In genomic region chr12:56041579-56042429, GRCh38 we compare ENCODE assay signal across 8 cellular contexts. TPM values are rescaled to one million over a fixed set of nuclear protein-coding genes. Genes with fewer than 3 reads are reported as not detected.
DNase-seq lines count a peak whose midpoint lies in the region; ATAC-seq and TF ChIP-seq lines count a peak whose summit lies in the region.

Gene RPS26, plus strand, starts transcription at chr12:56041918. Its CDS starts 249 bp downstream, at chr12:56042167.

- peak; percentile 99 for DNase-seq in AG09309 (ENCODE audit: low read depth)
- peak; percentile 98 for DNase-seq in NCI-H2227 treated with DMSO at 0.1 percent for 48 hours (lab: John Stamatoyannopoulos, UW)
- peak; percentile 92 for DNase-seq in WTC11 (ENCODE audit: low spot score)
- peak; percentile 100 for DNase-seq in cardiac fibroblast (ENCODE audit: low read depth in 2 of 2)
- DNase-seq in immature natural killer cell: peak; percentile 94 to 97 (median 94)
- peak; percentile 99 for DNase-seq in smooth muscle cell of the brain vasculature (ENCODE audit: low read depth, low spot score)

- POLR2A ChIA-PET in WTC11 (lab: Charles Lee): no interaction called here

- peaks cover 58% of the 10 kb centered on the region for H3K4me1 Mint-ChIP-seq in WTC11
- H3K4me1 Mint-ChIP-seq in immature natural killer cell: peaks cover 37 to 41% of the 10 kb centered on the region in 2 donors

- peak; percentile 94 for ATAC-seq in GM18909 (IDR thresholded peaks at IDR 0.05; ENCODE audit: poor library complexity, unreplicated experiment)
- ATAC-seq in HG03175 (IDR thresholded peaks at IDR 0.05; ENCODE audit: unreplicated experiment): peak; percentile 95
- peak; percentile 89 for ATAC-seq in WTC11

- H3K4me3 Mint-ChIP-seq in WTC11: peak within 1 kb of the TSS; percentile 100
- H3K4me3 Mint-ChIP-seq in immature natural killer cell: peak within 1 kb of the TSS; percentile 96 to 99 (median 97)

- H3K4me3 ChIP-seq in AG09309 (ENCODE audit: control insufficient read depth, low read depth, low read length) (peak within 1 kb of the TSS; percentile 98), cardiac fibroblast (replicated peaks in 1 of 2; ENCODE audit: low read depth in 2 of 2, low read length in 2 of 2) (peak within 1 kb of the TSS; percentile 85 to 94)

- H3K27ac Mint-ChIP-seq in WTC11 (peak within 1 kb of the TSS; percentile 99), immature natural killer cell (peak within 1 kb of the TSS; percentile 93 to 99 (median 98))

- H3K27me3 Mint-ChIP-seq in WTC11 (ENCODE audit: low read depth) (no peaks in the 10 kb centered on the region), immature natural killer cell (ENCODE audit: low read depth in 3 of 3) (peaks cover 7 to 14% (median 10%) of the 10 kb centered on the region in 3 donors)

- TF ChIP-seq CTCF in AG09309 (IDR thresholded peaks at IDR 0.05; ENCODE audit: control insufficient read depth, insufficient read depth, low read depth, low read length, missing control alignments): peak; percentile 44
- TF ChIP-seq CTCF in WTC11 (IDR thresholded peaks at IDR 0.05): no peak
- TF ChIP-seq CTCF in cardiac fibroblast (IDR thresholded peaks at IDR 0.05; ENCODE audit: low read depth, low read length): peak; percentile 39

- peaks cover 34% of the 10 kb centered on the region for H3K36me3 Mint-ChIP-seq in WTC11
- H3K36me3 Mint-ChIP-seq in immature natural killer cell: peaks cover 0 to 16% (median 4%) of the 10 kb centered on the region in 3 donors

- H3K9me3 Mint-ChIP-seq in WTC11 (no peaks in the 10 kb centered on the region), immature natural killer cell (no peaks in the 10 kb centered on the region)

- CTCF ChIA-PET in WTC11 (lab: Charles Lee): interaction anchor here (1.3 kb wide), 1 partner anchor 44 kb away, joined by 3 read pairs; no protein-coding TSS in a partner anchor

TF ChIP-seq in WTC11, 78 proteins besides CTCF, POLR2A, EP300 and RAD21 (continues in another document):
- TF ChIP-seq SOX15 (CRISPR knock-in tag; IDR thresholded peaks at IDR 0.05) (no peak), TCF7 (CRISPR knock-in tag; IDR thresholded peaks at IDR 0.05; ENCODE audit: low read depth) (no peak), PRRX2 (CRISPR knock-in tag; IDR thresholded peaks at IDR 0.05) (no peak), CREB1 (CRISPR knock-in tag; IDR thresholded peaks at IDR 0.05) (no peak), ZNF219 (CRISPR knock-in tag; IDR thresholded peaks at IDR 0.05; ENCODE audit: borderline replicate concordance) (no peak), MAX (CRISPR knock-in tag; IDR thresholded peaks at IDR 0.05) (peak; percentile 75; the same call in 1 of the 2 replicates), JUN (CRISPR knock-in tag; IDR thresholded peaks at IDR 0.05) (peak; percentile 51), TEAD1 (CRISPR knock-in tag; IDR thresholded peaks at IDR 0.05) (peak; percentile 78), NFYB (CRISPR knock-in tag; conservative IDR thresholded peaks at IDR 0.05; ENCODE audit: low read depth) (no peak), ZNF512 (CRISPR knock-in tag; IDR thresholded peaks at IDR 0.05; ENCODE audit: borderline replicate concordance) (no peak), FOXK1 (CRISPR knock-in tag; IDR thresholded peaks at IDR 0.05) (peak; percentile 78; the same call in 1 of the 2 replicates), CBFB (CRISPR knock-in tag; IDR thresholded peaks at IDR 0.05; ENCODE audit: low read depth) (peak; percentile 44; the same call in 1 of the 2 replicates), NFATC4 (CRISPR knock-in tag; IDR thresholded peaks at IDR 0.05) (no peak), GTF2I (CRISPR knock-in tag; conservative IDR thresholded peaks at IDR 0.05) (no peak), JAZF1 (CRISPR knock-in tag; IDR thresholded peaks at IDR 0.05) (no peak), ERG (CRISPR knock-in tag; IDR thresholded peaks at IDR 0.05) (no peak), HMGA2 (CRISPR knock-in tag; IDR thresholded peaks at IDR 0.05) (peak; percentile 26; the same call in 1 of the 2 replicates), ZNF263 (CRISPR knock-in tag; IDR thresholded peaks at IDR 0.05; ENCODE audit: low read depth) (no peak), GRHL2 (CRISPR knock-in tag; IDR thresholded peaks at IDR 0.05; ENCODE audit: insufficient replicate concordance, severe bottlenecking) (no peak)
- TF ChIP-seq, protein P1, sequence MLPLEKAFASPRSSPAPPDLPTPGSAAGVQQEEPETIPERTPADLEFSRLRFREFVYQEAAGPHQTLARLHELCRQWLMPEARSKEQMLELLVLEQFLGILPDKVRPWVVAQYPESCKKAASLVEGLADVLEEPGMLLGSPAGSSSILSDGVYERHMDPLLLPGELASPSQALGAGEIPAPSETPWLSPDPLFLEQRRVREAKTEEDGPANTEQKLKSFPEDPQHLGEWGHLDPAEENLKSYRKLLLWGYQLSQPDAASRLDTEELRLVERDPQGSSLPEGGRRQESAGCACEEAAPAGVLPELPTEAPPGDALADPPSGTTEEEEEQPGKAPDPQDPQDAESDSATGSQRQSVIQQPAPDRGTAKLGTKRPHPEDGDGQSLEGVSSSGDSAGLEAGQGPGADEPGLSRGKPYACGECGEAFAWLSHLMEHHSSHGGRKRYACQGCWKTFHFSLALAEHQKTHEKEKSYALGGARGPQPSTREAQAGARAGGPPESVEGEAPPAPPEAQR (CRISPR knock-in tag; IDR thresholded peaks at IDR 0.05): no peak
- TF ChIP-seq, protein P2, sequence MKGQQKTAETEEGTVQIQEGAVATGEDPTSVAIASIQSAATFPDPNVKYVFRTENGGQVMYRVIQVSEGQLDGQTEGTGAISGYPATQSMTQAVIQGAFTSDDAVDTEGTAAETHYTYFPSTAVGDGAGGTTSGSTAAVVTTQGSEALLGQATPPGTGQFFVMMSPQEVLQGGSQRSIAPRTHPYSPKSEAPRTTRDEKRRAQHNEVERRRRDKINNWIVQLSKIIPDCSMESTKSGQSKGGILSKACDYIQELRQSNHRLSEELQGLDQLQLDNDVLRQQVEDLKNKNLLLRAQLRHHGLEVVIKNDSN (CRISPR knock-in tag; IDR thresholded peaks at IDR 0.05): peak; percentile 61
- TF ChIP-seq, protein P3, sequence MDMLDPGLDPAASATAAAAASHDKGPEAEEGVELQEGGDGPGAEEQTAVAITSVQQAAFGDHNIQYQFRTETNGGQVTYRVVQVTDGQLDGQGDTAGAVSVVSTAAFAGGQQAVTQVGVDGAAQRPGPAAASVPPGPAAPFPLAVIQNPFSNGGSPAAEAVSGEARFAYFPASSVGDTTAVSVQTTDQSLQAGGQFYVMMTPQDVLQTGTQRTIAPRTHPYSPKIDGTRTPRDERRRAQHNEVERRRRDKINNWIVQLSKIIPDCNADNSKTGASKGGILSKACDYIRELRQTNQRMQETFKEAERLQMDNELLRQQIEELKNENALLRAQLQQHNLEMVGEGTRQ (CRISPR knock-in tag; IDR thresholded peaks at IDR 0.05): no peak
- TF ChIP-seq, protein P4, sequence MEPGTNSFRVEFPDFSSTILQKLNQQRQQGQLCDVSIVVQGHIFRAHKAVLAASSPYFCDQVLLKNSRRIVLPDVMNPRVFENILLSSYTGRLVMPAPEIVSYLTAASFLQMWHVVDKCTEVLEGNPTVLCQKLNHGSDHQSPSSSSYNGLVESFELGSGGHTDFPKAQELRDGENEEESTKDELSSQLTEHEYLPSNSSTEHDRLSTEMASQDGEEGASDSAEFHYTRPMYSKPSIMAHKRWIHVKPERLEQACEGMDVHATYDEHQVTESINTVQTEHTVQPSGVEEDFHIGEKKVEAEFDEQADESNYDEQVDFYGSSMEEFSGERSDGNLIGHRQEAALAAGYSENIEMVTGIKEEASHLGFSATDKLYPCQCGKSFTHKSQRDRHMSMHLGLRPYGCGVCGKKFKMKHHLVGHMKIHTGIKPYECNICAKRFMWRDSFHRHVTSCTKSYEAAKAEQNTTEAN (CRISPR knock-in tag; IDR thresholded peaks at IDR 0.05): no peak
- TF ChIP-seq, protein P5, sequence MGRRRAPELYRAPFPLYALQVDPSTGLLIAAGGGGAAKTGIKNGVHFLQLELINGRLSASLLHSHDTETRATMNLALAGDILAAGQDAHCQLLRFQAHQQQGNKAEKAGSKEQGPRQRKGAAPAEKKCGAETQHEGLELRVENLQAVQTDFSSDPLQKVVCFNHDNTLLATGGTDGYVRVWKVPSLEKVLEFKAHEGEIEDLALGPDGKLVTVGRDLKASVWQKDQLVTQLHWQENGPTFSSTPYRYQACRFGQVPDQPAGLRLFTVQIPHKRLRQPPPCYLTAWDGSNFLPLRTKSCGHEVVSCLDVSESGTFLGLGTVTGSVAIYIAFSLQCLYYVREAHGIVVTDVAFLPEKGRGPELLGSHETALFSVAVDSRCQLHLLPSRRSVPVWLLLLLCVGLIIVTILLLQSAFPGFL (CRISPR knock-in tag; IDR thresholded peaks at IDR 0.05; ENCODE audit: borderline replicate concordance): no peak

RNA-seq across cellular contexts. Expression of gene RPS26, which starts in this region (rescaled TPM):
- total RNA-seq in WTC11 (2021): 66.4 to 77.2 TPM (median 73.4 TPM) in 3 replicates
- polyA plus RNA-seq in immature natural killer cell: 100 to 1,000 TPM; 294 to 705 (median 698) TPM

Comparison
In these comparisons a context has a peak if more than half of its experiments do, and no peak if none do; other contexts are left out.
1. Peak in every context shown above with its lines: DNase-seq, ATAC-seq and H3K4me3 ChIP-seq.